In genomic region chrX:22310779-22311178, GRCh38 we compare ENCODE assay signal across 1 cellular context.
TF ChIP-seq lines count a peak whose summit lies in the region.

No MANE protein-coding gene starts in this region.

TF ChIP-seq in H1, 55 proteins besides CTCF, POLR2A, EP300 and RAD21 (continued from another document):
- TF ChIP-seq NANOG (IDR thresholded peaks at IDR 0.05; ENCODE audit: insufficient read depth, low read depth, low read length, poor library complexity, severe bottlenecking) = no peak
- TF ChIP-seq ASH2L (IDR thresholded peaks at IDR 0.05; ENCODE audit: low read length) = no peak
- TF ChIP-seq MAFK (IDR thresholded peaks at IDR 0.05; ENCODE audit: low read depth, low read length) = no peak
- no peak for TF ChIP-seq BACH1 (IDR thresholded peaks at IDR 0.05; ENCODE audit: low read length)
- no peak for TF ChIP-seq KDM1A (IDR thresholded peaks at IDR 0.05; ENCODE audit: borderline replicate concordance, low read length)
- no peak for TF ChIP-seq RFX5 (IDR thresholded peaks at IDR 0.05; ENCODE audit: borderline replicate concordance, low read depth, low read length)
- no peak for TF ChIP-seq SIN3A (conservative IDR thresholded peaks at IDR 0.05 in 1 of 2, IDR thresholded peaks at IDR 0.05 in 1 of 2; ENCODE audit: low read depth in 1 of 2, low read length in 2 of 2)
- TF ChIP-seq CBX8 (IDR thresholded peaks at IDR 0.05; ENCODE audit: borderline replicate concordance, low read depth, low read length) = no peak
- no peak for TF ChIP-seq JUND (IDR thresholded peaks at IDR 0.05; ENCODE audit: low read length)
- no peak for TF ChIP-seq TAF7 (optimal IDR thresholded peaks at IDR 0.05; ENCODE audit: borderline replicate concordance, low read depth, low read length)
- no peak for TF ChIP-seq ZNF274 (IDR thresholded peaks at IDR 0.05; ENCODE audit: borderline replicate concordance, extremely low read depth, low read length)
- TF ChIP-seq CHD2 (IDR thresholded peaks at IDR 0.05; ENCODE audit: low read length) = no peak
- no peak for TF ChIP-seq NRF1 (IDR thresholded peaks at IDR 0.05; ENCODE audit: low read depth, low read length)
- TF ChIP-seq YY1 (IDR thresholded peaks at IDR 0.05; ENCODE audit: low read depth, low read length) = no peak
- TF ChIP-seq HDAC6 (IDR thresholded peaks at IDR 0.05; ENCODE audit: low read depth, low read length) = no peak
- TF ChIP-seq JUN (IDR thresholded peaks at IDR 0.05; ENCODE audit: low read depth, low read length) = no peak
